ENCODE assay signal across 8 cellular contexts in the genomic region with DNA sequence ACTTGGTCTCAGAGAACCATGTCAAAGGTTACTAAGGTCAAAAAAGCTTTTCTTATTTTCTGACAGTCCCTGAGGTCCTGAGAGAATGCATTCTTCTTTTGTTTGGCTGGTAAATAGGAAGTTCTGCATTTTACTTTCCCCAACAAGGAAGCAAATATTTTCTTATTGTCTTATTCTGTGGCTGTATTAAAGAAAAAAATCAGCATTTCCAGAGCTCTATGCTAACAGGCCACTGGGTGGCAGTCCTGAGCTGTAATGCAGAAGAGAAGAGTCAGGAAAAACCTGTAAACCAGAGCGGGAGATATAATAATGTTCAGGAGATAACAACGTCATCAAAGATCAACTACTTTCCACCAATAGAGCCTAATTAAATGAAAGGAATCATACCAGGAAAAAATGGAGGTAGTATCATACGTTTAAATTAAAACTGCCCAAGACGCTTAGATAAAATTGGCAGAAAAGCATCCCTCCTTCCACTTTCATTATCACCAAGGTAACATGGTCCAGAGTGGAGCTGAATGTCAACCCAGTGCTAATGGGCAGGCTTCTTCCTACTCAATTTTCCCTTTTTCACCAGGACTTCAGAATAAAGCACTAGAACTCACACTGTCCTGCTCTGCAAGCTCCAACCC. TPM values are rescaled to one million over a fixed set of nuclear protein-coding genes. Genes with fewer than 3 reads are reported as not detected.
DNase-seq lines count a peak whose midpoint lies in the region; ATAC-seq, FAIRE-seq and TF ChIP-seq lines count a peak whose summit lies in the region.

No MANE protein-coding gene starts in this region.

- H3K4me1 Mint-ChIP-seq in T-helper 2 cell treated with Interferon-gamma antibody and Interleukin-4, amounts not matched to agents 5 μg/mL and 100 μg/mL, for 36 hours (ENCODE audit: low read depth), result peaks cover 11% of the 10 kb centered on the region

- H4K20me1 ChIP-seq in hepatocyte (ENCODE audit: insufficient read depth, poor library complexity, severe bottlenecking), result no peaks in the 10 kb centered on the region

- H3K4me1 ChIP-seq in hepatocyte (ENCODE audit: insufficient read depth) (no peaks in the 10 kb centered on the region), small intestine (ENCODE audit: control insufficient read depth in 2 of 2, insufficient read depth in 1 of 2, low read depth in 1 of 2, low read length in 1 of 2) (no peaks in the 10 kb centered on the region)

- no peaks in the 10 kb centered on the region for H3K36me3 Mint-ChIP-seq in T-helper 2 cell treated with Interferon-gamma antibody and Interleukin-4, amounts not matched to agents 5 μg/mL and 100 μg/mL, for 36 hours (ENCODE audit: low read depth)

- no peaks in the 10 kb centered on the region for H3K9me2 ChIP-seq in hepatocyte (replicated peaks; ENCODE audit: insufficient read depth)

- H3K27me3 Mint-ChIP-seq in T-helper 2 cell treated with Interferon-gamma antibody and Interleukin-4, amounts not matched to agents 5 μg/mL and 100 μg/mL, for 36 hours (ENCODE audit: low read depth), result no peaks in the 10 kb centered on the region

- no peaks in the 10 kb centered on the region for H3K27me3 ChIP-seq in hepatocyte
- H3K27me3 ChIP-seq in small intestine (ENCODE audit: control insufficient read depth in 2 of 2, insufficient read depth in 2 of 2, low read length in 2 of 2), result no peaks in the 10 kb centered on the region

- no peak overlapping the region for H3K27ac Mint-ChIP-seq in T-helper 2 cell treated with Interferon-gamma antibody and Interleukin-4, amounts not matched to agents 5 μg/mL and 100 μg/mL, for 36 hours

- no peak overlapping the region for H2AFZ ChIP-seq in hepatocyte

- H3K4me2 ChIP-seq in hepatocyte, result peak overlapping the region; percentile 67

- no peaks in the 10 kb centered on the region for H3K79me2 ChIP-seq in hepatocyte

- peak overlapping the region; percentile 73 for H3K4me3 Mint-ChIP-seq in T-helper 2 cell treated with Interferon-gamma antibody and Interleukin-4, amounts not matched to agents 5 μg/mL and 100 μg/mL, for 36 hours

- H3K9me3 ChIP-seq in hepatocyte (ENCODE audit: low read depth) (no peaks in the 10 kb centered on the region), small intestine (ENCODE audit: control insufficient read depth, low read depth) (no peaks in the 10 kb centered on the region)

- FAIRE-seq in GM18507 (lab: Jason Lieb, UNC), result peak; percentile 90
- FAIRE-seq in small intestine (lab: Jason Lieb, UNC), result no peak

- H3K36me3 ChIP-seq in hepatocyte (replicated peaks; ENCODE audit: insufficient read depth, low read depth) (no peaks in the 10 kb centered on the region), small intestine (ENCODE audit: control insufficient read depth in 2 of 2, insufficient read depth in 2 of 2, low read length in 2 of 2) (no peaks in the 10 kb centered on the region)

- H3K4me3 ChIP-seq in hepatocyte (no peak overlapping the region), small intestine (ENCODE audit: low read depth in 1 of 2, low read length in 2 of 2) (no peak overlapping the region)

- no peaks in the 10 kb centered on the region for H3K9me3 Mint-ChIP-seq in T-helper 2 cell treated with Interferon-gamma antibody and Interleukin-4, amounts not matched to agents 5 μg/mL and 100 μg/mL, for 36 hours

- peak; percentile 43 for DNase-seq in GM18507 (ENCODE audit: extremely low spot score, insufficient read length, low read depth)
- peak; percentile 65 for DNase-seq in NCI-H1694 (lab: John Stamatoyannopoulos, UW)
- DNase-seq in T-helper 2 cell treated with Interferon-gamma antibody and Interleukin-4, amounts not matched to agents 5 μg/mL and 100 μg/mL, for 36 hours (ENCODE audit: low spot score), result peak; percentile 29
- DNase-seq in anterior cingulate cortex (lab: John Stamatoyannopoulos, UW), result peak in 34 of 58 donors; percentile 3 to 71 (median 22)
- DNase-seq in hepatocyte (ENCODE audit: low spot score), result peak; percentile 84
- peak; percentile 71 for DNase-seq in small intestine

- TF ChIP-seq CTCF in 22Rv1 (IDR thresholded peaks at IDR 0.05), result peak; percentile 95
- TF ChIP-seq CTCF in hepatocyte (IDR thresholded peaks at IDR 0.05; ENCODE audit: poor library complexity), result peak; percentile 94

- 20% methylated on average over 4 of the region's 4 CpGs for WGBS in hepatocyte (ENCODE audit: low lambda C conversion rate, missing lambda C conversion rate)
- 5 to 13% (median 5%) methylated on average over 4 of the region's 4 CpGs for WGBS in small intestine, 3 donors

- no peak overlapping the region for H3K27ac ChIP-seq in 22Rv1
- no peak overlapping the region for H3K27ac ChIP-seq in hepatocyte
- H3K27ac ChIP-seq in small intestine (ENCODE audit: low read depth in 1 of 2, low read length in 1 of 2), result no peak overlapping the region

- no peak for ATAC-seq in HG02852 (IDR thresholded peaks at IDR 0.05; ENCODE audit: unreplicated experiment)

RNA-seq across cellular contexts. Expression of a gene that starts 55.6 kb away (rescaled TPM):
- total RNA-seq in hepatocyte, result 37.3 and 40.6 TPM in 2 replicates
- 15.5 and 19.5 TPM in 2 replicates for polyA plus RNA-seq in hepatocyte
- 10 to 100 TPM; 35.3 to 74.5 (median 50.5) TPM for polyA plus RNA-seq in small intestine

Comparison
In these comparisons a context has a peak if more than half of its experiments do, and no peak if none do; other contexts are left out.
1. DNase-seq: peak in every context shown above with its lines; median percentile 84 in hepatocyte; 71 in small intestine; 65 in NCI-H1694; 43 in GM18507; 29 in T-helper 2 cell treated with Interferon-gamma antibody and Interleukin-4, amounts not matched to agents 5 μg/mL and 100 μg/mL, for 36 hours; 22 in anterior cingulate cortex.